Comparison of ENCODE assay signal across 12 cellular contexts in genomic region chr15:57510647-57511046, GRCh38.
DNase-seq lines count a peak whose midpoint lies in the region; ATAC-seq and TF ChIP-seq lines count a peak whose summit lies in the region.
"Had no signal": no experiment of that assay in that cellular context is flagged by ENCODE, and none has a peak within 500 bp of the region (broad histone marks: within the 10 kb centered on the region; RNA-seq: fewer than 3 reads in every experiment).

No MANE protein-coding gene starts in this region.

- peak overlapping the region; percentile 98 for H3K27ac Mint-ChIP-seq in endothelial cell (ENCODE audit: unreplicated experiment)
- peak overlapping the region; percentile 95 to 99 (median 96) for H3K27ac Mint-ChIP-seq in nephron
- H3K27ac Mint-ChIP-seq: activated CD4-positive, alpha-beta memory T cell treated with anti-CD3 and anti-CD28 coated beads, Interleukin-2, amount 10 ng/mL, durations not matched to agents 7 days and 5 days; stimulated activated naive CD8-positive, alpha-beta T cell treated with anti-CD3 and anti-CD28 coated beads, Interleukin-15, amount 100 ng/mL, for 72 hours had no signal

- H3K36me3 Mint-ChIP-seq in endothelial cell (ENCODE audit: low read depth, unreplicated experiment) (peaks cover 55% of the 10 kb centered on the region), nephron (ENCODE audit: low read depth) (no peaks in the 10 kb centered on the region)

- H3K4me1 Mint-ChIP-seq in endothelial cell (ENCODE audit: unreplicated experiment) (peaks cover 76% of the 10 kb centered on the region), nephron (peaks cover 60% of the 10 kb centered on the region)
- H3K4me1 Mint-ChIP-seq: activated CD4-positive, alpha-beta memory T cell treated with anti-CD3 and anti-CD28 coated beads, Interleukin-2, amount 10 ng/mL, durations not matched to agents 7 days and 5 days; stimulated activated naive CD8-positive, alpha-beta T cell treated with anti-CD3 and anti-CD28 coated beads, Interleukin-15, amount 100 ng/mL, for 72 hours had no signal

- no peaks in the 10 kb centered on the region for H3K9me3 Mint-ChIP-seq in endothelial cell (ENCODE audit: unreplicated experiment)
- no peaks in the 10 kb centered on the region for H3K9me3 Mint-ChIP-seq in nephron
- H3K9me3 Mint-ChIP-seq: activated CD4-positive, alpha-beta memory T cell treated with anti-CD3 and anti-CD28 coated beads, Interleukin-2, amount 10 ng/mL, durations not matched to agents 7 days and 5 days; stimulated activated naive CD8-positive, alpha-beta T cell treated with anti-CD3 and anti-CD28 coated beads, Interleukin-15, amount 100 ng/mL, for 72 hours had no signal

- H3K4me3 Mint-ChIP-seq in endothelial cell (ENCODE audit: unreplicated experiment) (peak overlapping the region; percentile 62), nephron (peak overlapping the region in 1 of 3 experiments; percentile 18)
- H3K4me3 Mint-ChIP-seq: activated CD4-positive, alpha-beta memory T cell treated with anti-CD3 and anti-CD28 coated beads, Interleukin-2, amount 10 ng/mL, durations not matched to agents 7 days and 5 days; stimulated activated naive CD8-positive, alpha-beta T cell treated with anti-CD3 and anti-CD28 coated beads, Interleukin-15, amount 100 ng/mL, for 72 hours had no signal

- DNase-seq in DMS 273 treated with DMSO at 0.1 percent for 48 hours (lab: John Stamatoyannopoulos, UW): peak; percentile 55
- peak; percentile 17 to 54 for DNase-seq in NCI-H526 (lab: John Stamatoyannopoulos, UW)
- peak; percentile 61 for DNase-seq in endothelial cell (ENCODE audit: low spot score)
- no peak for DNase-seq in occipital lobe (lab: John Stamatoyannopoulos, UW)
- no peak for DNase-seq in NCI-H1048 (lab: John Stamatoyannopoulos, UW)
- DNase-seq in NOMO-1 treated with DMSO at 0.1 percent for 48 hours (lab: John Stamatoyannopoulos, UW; ENCODE audit: unreplicated experiment): no peak
- DNase-seq: activated CD4-positive, alpha-beta memory T cell treated with anti-CD3 and anti-CD28 coated beads, Interleukin-2, amount 10 ng/mL, durations not matched to agents 7 days and 5 days; midbrain; stimulated activated CD4-positive, alpha-beta T cell treated with anti-CD3 and anti-CD28 coated beads, Interleukin-15, amount 100 ng/mL, for 24 hours; stimulated activated naive CD8-positive, alpha-beta T cell treated with anti-CD3 and anti-CD28 coated beads, Interleukin-15, amount 100 ng/mL, for 72 hours had no signal

- H3K27me3 Mint-ChIP-seq in endothelial cell (ENCODE audit: unreplicated experiment) (peaks cover 6% of the 10 kb centered on the region), nephron (ENCODE audit: low read depth) (peaks cover 7% of the 10 kb centered on the region)
- H3K27me3 Mint-ChIP-seq: stimulated activated naive CD8-positive, alpha-beta T cell treated with anti-CD3 and anti-CD28 coated beads, Interleukin-15, amount 100 ng/mL, for 72 hours had no signal

- ATAC-seq in GM18498 (IDR thresholded peaks at IDR 0.05; ENCODE audit: unreplicated experiment): no peak
- ATAC-seq: stimulated activated naive CD8-positive, alpha-beta T cell treated with anti-CD3 and anti-CD28 coated beads, Interleukin-15, amount 100 ng/mL, for 72 hours had no signal

- TF ChIP-seq CTCF in endothelial cell (IDR thresholded peaks at IDR 0.05; ENCODE audit: unreplicated experiment) (no peak), nephron (IDR thresholded peaks at IDR 0.05; ENCODE audit: unreplicated experiment in 3 of 3) (no peak)

Comparison
In these comparisons a context has a peak if more than half of its experiments do, and no peak if none do; other contexts are left out.
1. DNase-seq: peak in DMS 273 treated with DMSO at 0.1 percent for 48 hours (single experiment), NCI-H526 (2 of 2) and endothelial cell (single experiment); none in occipital lobe (single experiment), NCI-H1048 (single experiment) and NOMO-1 treated with DMSO at 0.1 percent for 48 hours (single experiment).